8 cellular contexts compared by ENCODE assay signal in genomic region chr19:53192771-53193533, GRCh38. TPM values are rescaled to one million over a fixed set of nuclear protein-coding genes. Genes with fewer than 3 reads are reported as not detected.
DNase-seq lines count a peak whose midpoint lies in the region; ATAC-seq, FAIRE-seq and TF ChIP-seq lines count a peak whose summit lies in the region.

Gene ZNF665, minus strand, starts transcription at chr19:53193358. Its CDS starts 10,460 bp downstream, at chr19:53182898.

- no peak for TF ChIP-seq CTCF in DOHH2 (IDR thresholded peaks at IDR 0.05; ENCODE audit: low read depth, low read length, poor library complexity, severe bottlenecking)
- TF ChIP-seq CTCF in astrocyte (IDR thresholded peaks at IDR 0.05; ENCODE audit: insufficient read depth, low read depth, low read length), result no peak
- no peak for TF ChIP-seq CTCF in hepatocyte (IDR thresholded peaks at IDR 0.05; ENCODE audit: poor library complexity)
- no peak for TF ChIP-seq CTCF in upper lobe of right lung (IDR thresholded peaks at IDR 0.05)

- peak within 1 kb of the TSS; percentile 89 for H3K4me2 ChIP-seq in DOHH2 (ENCODE audit: low read length)
- H3K4me2 ChIP-seq in astrocyte (ENCODE audit: low read length), result peak within 1 kb of the TSS; percentile 92
- peak within 1 kb of the TSS; percentile 89 for H3K4me2 ChIP-seq in hepatocyte

- H3K4me1 Mint-ChIP-seq in IgD-negative memory B cell, result peaks cover 17 to 24% (median 19%) of the 10 kb centered on the region in 3 donors
- peaks cover 4% of the 10 kb centered on the region for H3K4me1 Mint-ChIP-seq in astrocyte (ENCODE audit: low read depth, unreplicated experiment)

- no peaks in the 10 kb centered on the region for H3F3A ChIP-seq in DOHH2 (ENCODE audit: control insufficient read depth, insufficient read depth)

- H3K9me3 Mint-ChIP-seq in IgD-negative memory B cell, result peaks cover 7 to 16% (median 13%) of the 10 kb centered on the region in 3 donors
- H3K9me3 Mint-ChIP-seq in astrocyte (ENCODE audit: unreplicated experiment), result peaks cover 48% of the 10 kb centered on the region

- H3K9me3 ChIP-seq in DOHH2 (ENCODE audit: control insufficient read depth, insufficient read depth, low read length) (peaks cover 22% of the 10 kb centered on the region), astrocyte (ENCODE audit: insufficient read depth, low read depth, low read length) (peaks cover 18% of the 10 kb centered on the region), hepatocyte (ENCODE audit: low read depth) (no peaks in the 10 kb centered on the region), upper lobe of right lung (no peaks in the 10 kb centered on the region)

- peak; percentile 88 for ATAC-seq in upper lobe of right lung

- peak within 1 kb of the TSS; percentile 84 for H3K9ac ChIP-seq in astrocyte (ENCODE audit: low read length)

- peaks cover 3% of the 10 kb centered on the region; the same call in 1 of the 2 replicates for H3K79me2 ChIP-seq in DOHH2 (ENCODE audit: control insufficient read depth, low read length)
- no peaks in the 10 kb centered on the region for H3K79me2 ChIP-seq in astrocyte (ENCODE audit: insufficient read depth, low read length)
- H3K79me2 ChIP-seq in hepatocyte, result peaks cover 3% of the 10 kb centered on the region

- POLR2A ChIA-PET in HEK293T (lab: Yijun Ruan, JAX), result no interaction called here

- H3K27ac ChIP-seq in DOHH2 (ENCODE audit: low read depth, low read length) (0 out of 2 replicates have a peak within 1 kb of the TSS, but pooled peaks have one; percentile 13), astrocyte (ENCODE audit: low read depth, low read length) (peak within 1 kb of the TSS; percentile 47), hepatocyte (peak within 1 kb of the TSS; percentile 90), upper lobe of right lung (peak within 1 kb of the TSS; percentile 80)

- DNase-seq in T-helper 2 cell, result peak; percentile 49 to 91 (median 71)
- DNase-seq in astrocyte (ENCODE audit: low read depth), result peak; percentile 75
- DNase-seq in hepatocyte (ENCODE audit: low spot score), result peak; percentile 93
- DNase-seq in pulmonary artery endothelial cell (ENCODE audit: low read depth, low spot score), result peak; percentile 47
- peak; percentile 95 for DNase-seq in upper lobe of right lung
- DNase-seq in HEK293T (ENCODE audit: extremely low spot score), result no peak

- H3K36me3 ChIP-seq in DOHH2 (ENCODE audit: control insufficient read depth, low read length) (peaks cover 6% of the 10 kb centered on the region), astrocyte (ENCODE audit: insufficient read depth, low read length) (no peaks in the 10 kb centered on the region), hepatocyte (replicated peaks; ENCODE audit: insufficient read depth, low read depth) (no peaks in the 10 kb centered on the region), upper lobe of right lung (no peaks in the 10 kb centered on the region)

- H2AFZ ChIP-seq in astrocyte (ENCODE audit: low read depth, low read length) (peak within 1 kb of the TSS; percentile 88), hepatocyte (peak within 1 kb of the TSS; percentile 88)

- no peaks in the 10 kb centered on the region for H3K9me2 ChIP-seq in DOHH2 (replicated peaks; ENCODE audit: control insufficient read depth, low read length)
- H3K9me2 ChIP-seq in hepatocyte (replicated peaks; ENCODE audit: insufficient read depth), result no peaks in the 10 kb centered on the region

- H3K27me3 Mint-ChIP-seq in IgD-negative memory B cell, result no peaks in the 10 kb centered on the region
- no peaks in the 10 kb centered on the region for H3K27me3 Mint-ChIP-seq in astrocyte (ENCODE audit: low read depth, unreplicated experiment)

- FAIRE-seq in astrocyte (lab: Jason Lieb, UNC), result no peak

- intact Hi-C loops in upper lobe of right lung (cut with DNase I), result no loop called here

- H3K27me3 ChIP-seq in DOHH2 (ENCODE audit: control insufficient read depth, low read length) (no peaks in the 10 kb centered on the region), astrocyte (ENCODE audit: insufficient read depth, low read length) (no peaks in the 10 kb centered on the region), hepatocyte (no peaks in the 10 kb centered on the region), upper lobe of right lung (no peaks in the 10 kb centered on the region)

- H3K4me3 Mint-ChIP-seq in IgD-negative memory B cell (peak within 1 kb of the TSS; percentile 92 to 99 (median 96)), astrocyte (ENCODE audit: unreplicated experiment) (peak within 1 kb of the TSS; percentile 96)

- peaks cover 8% of the 10 kb centered on the region for H3K36me3 Mint-ChIP-seq in IgD-negative memory B cell
- H3K36me3 Mint-ChIP-seq in astrocyte (ENCODE audit: low read depth, unreplicated experiment), result peaks cover 29% of the 10 kb centered on the region

- CTCF ChIA-PET in HEK293T (lab: Yijun Ruan, JAX), result no interaction called here

- WGBS in hepatocyte (ENCODE audit: low lambda C conversion rate, missing lambda C conversion rate), result 2% methylated on average over 49 of the region's 53 CpGs

- H3K27ac Mint-ChIP-seq in IgD-negative memory B cell (peak within 1 kb of the TSS; percentile 54 to 98 (median 93)), astrocyte (ENCODE audit: unreplicated experiment) (peak within 1 kb of the TSS; percentile 53)

- H3K4me3 ChIP-seq in DOHH2 (ENCODE audit: low read length) (peak within 1 kb of the TSS; percentile 90), astrocyte (ENCODE audit: insufficient read depth, low read depth, low read length) (peak within 1 kb of the TSS; percentile 68), hepatocyte (peak within 1 kb of the TSS; percentile 66), upper lobe of right lung (peak within 1 kb of the TSS; percentile 64)

- H4K20me1 ChIP-seq in DOHH2 (ENCODE audit: control insufficient read depth, insufficient read depth, low read depth, low read length) (no peaks in the 10 kb centered on the region), astrocyte (ENCODE audit: insufficient read depth, low read length) (no peaks in the 10 kb centered on the region), hepatocyte (ENCODE audit: insufficient read depth, poor library complexity, severe bottlenecking) (no peaks in the 10 kb centered on the region)

- H3K4me1 ChIP-seq in DOHH2 (ENCODE audit: control insufficient read depth, low read length) (peaks cover 23% of the 10 kb centered on the region), astrocyte (ENCODE audit: insufficient read depth, low read length) (no peaks in the 10 kb centered on the region), hepatocyte (ENCODE audit: insufficient read depth) (peaks cover 8% of the 10 kb centered on the region), upper lobe of right lung (peaks cover 9% of the 10 kb centered on the region)

TF ChIP-seq in HEK293T, 16 proteins besides CTCF, POLR2A, EP300 and RAD21:
- TF ChIP-seq TARDBP (IDR thresholded peaks at IDR 0.05) (no peak), ELF4 (IDR thresholded peaks at IDR 0.05) (no peak), FOXK2 (IDR thresholded peaks at IDR 0.05) (no peak), BHLHE40 (IDR thresholded peaks at IDR 0.05; ENCODE audit: borderline replicate concordance) (no peak), LEF1 (IDR thresholded peaks at IDR 0.05; ENCODE audit: borderline replicate concordance) (no peak), FOXA1 (IDR thresholded peaks at IDR 0.05) (no peak), FOXM1 (IDR thresholded peaks at IDR 0.05; ENCODE audit: borderline replicate concordance) (no peak)

RNA-seq across cellular contexts. Expression of gene ZNF665, which starts in this region (rescaled TPM):
- 8.2 TPM for polyA plus RNA-seq in IgD-negative memory B cell
- 3.4 and 4.4 TPM in 2 replicates for total RNA-seq in astrocyte
- 3.4 and 3.6 TPM in 2 replicates for total RNA-seq in hepatocyte
- 2.2 and 4.5 TPM in 2 replicates for polyA plus RNA-seq in hepatocyte
- total RNA-seq in pulmonary artery endothelial cell, result 2.4 and 3.3 TPM in 2 replicates
- total RNA-seq in upper lobe of right lung, result 6.0 TPM

Comparison
In these comparisons a context has a peak if more than half of its experiments do, and no peak if none do; other contexts are left out.
1. H3K27ac ChIP-seq: peak in every context shown above with its lines; median percentile 90 in hepatocyte; 80 in upper lobe of right lung; 47 in astrocyte; 13 in DOHH2.